Comparison of ENCODE assay signal across 9 cellular contexts in the genomic region with DNA sequence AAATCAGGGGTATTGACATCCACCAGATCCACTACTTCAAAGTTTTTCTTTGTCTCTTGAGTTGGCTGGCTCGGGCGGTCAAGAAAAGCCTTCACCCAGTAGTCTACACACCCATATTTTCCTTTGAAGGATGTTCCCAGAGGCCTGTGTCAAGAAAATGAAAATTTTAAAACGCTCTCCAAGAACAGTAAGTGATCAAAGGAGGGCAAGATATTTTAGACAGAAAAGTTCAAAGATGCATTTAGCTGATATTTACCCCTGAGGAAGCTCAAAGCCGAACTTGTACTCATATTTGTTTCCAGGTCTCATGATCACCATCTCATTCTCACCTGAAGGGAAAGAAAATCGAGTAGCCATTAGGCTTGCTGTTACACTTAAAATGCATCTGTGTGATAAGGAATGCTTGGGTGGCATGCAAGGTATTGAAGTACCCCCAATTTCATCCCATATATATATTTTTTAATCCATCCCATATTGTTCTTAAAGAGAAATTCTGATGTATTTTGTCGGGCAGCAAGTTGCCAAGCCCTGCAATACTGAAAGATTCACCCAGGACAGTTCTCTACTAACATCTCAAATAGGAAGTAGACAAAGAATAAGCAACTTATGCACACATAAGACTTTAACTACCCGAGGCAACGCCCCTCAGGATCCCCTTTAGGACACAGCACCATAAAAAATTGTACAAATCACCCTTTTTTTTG. TPM values are rescaled to one million over a fixed set of nuclear protein-coding genes. Genes with fewer than 3 reads are reported as not detected.
DNase-seq lines count a peak whose midpoint lies in the region; ATAC-seq, FAIRE-seq and TF ChIP-seq lines count a peak whose summit lies in the region.
"Had no signal": no experiment of that assay in that cellular context is flagged by ENCODE, and none has a peak within 500 bp of the region (broad histone marks: within the 10 kb centered on the region; RNA-seq: fewer than 3 reads in every experiment).

No MANE protein-coding gene starts in this region.

- no peaks in the 10 kb centered on the region for H3K9me3 ChIP-seq in HepG2 (ENCODE audit: low read length)
- no peaks in the 10 kb centered on the region for H3K9me3 ChIP-seq in tibial nerve

- peak overlapping the region; percentile 94 for H3K27ac ChIP-seq in HepG2 (ENCODE audit: extremely low read length, insufficient read depth, low read length)
- peak overlapping the region; percentile 94 to 99 (median 97) for H3K27ac ChIP-seq in tibial nerve

- WGBS in HepG2 (ENCODE audit: low lambda C conversion rate): 9% methylated on average over 8 of the region's 8 CpGs
- WGBS in tibial nerve, 2 donors: 1% methylated on average over 8 of the region's 8 CpGs

- no peak overlapping the region for H2AFZ ChIP-seq in HepG2 (ENCODE audit: low read length)

- BruUV-seq in HepG2 (replicated peaks; lab: Mats Ljungman, UMichigan): no TSS peak

- H3K27ac Mint-ChIP-seq in activated naive CD8-positive, alpha-beta T cell treated with anti-CD3 and anti-CD28 coated beads, Interleukin-2, amount 50 U/mL, for 24 hours: peak overlapping the region; percentile 91

- ATAC-seq in activated naive CD8-positive, alpha-beta T cell treated with anti-CD3 and anti-CD28 coated beads, Interleukin-2, amount 50 U/mL, for 24 hours: no peak
- ATAC-seq in HepG2 (no peak), omental fat pad (ENCODE audit: low FRiP score) (no peak), GM21529 (IDR thresholded peaks at IDR 0.05; ENCODE audit: unreplicated experiment) (no peak), HG03159 (IDR thresholded peaks at IDR 0.05; ENCODE audit: unreplicated experiment) (no peak)

- H3K27me3 ChIP-seq in HepG2 (ENCODE audit: control insufficient read depth in 1 of 2, insufficient read depth in 2 of 2, low read length in 2 of 2) (no peaks in the 10 kb centered on the region; a peak in 1 of 5 replicates), tibial nerve (no peaks in the 10 kb centered on the region)

- H3K4me3 ChIP-seq in HepG2 (replicated peaks in 1 of 3; ENCODE audit: insufficient read depth in 1 of 3, low read depth in 2 of 3, low read length in 3 of 3) (peak overlapping the region; percentile 68 to 98 (median 91)), tibial nerve (peak overlapping the region; percentile 67 to 97 (median 78))

- peak overlapping the region; percentile 85 for H3K4me3 Mint-ChIP-seq in activated naive CD8-positive, alpha-beta T cell treated with anti-CD3 and anti-CD28 coated beads, Interleukin-2, amount 50 U/mL, for 24 hours

- CTCF ChIA-PET in HepG2 (lab: Yijun Ruan, JAX; ENCODE audit: low intra/inter-chr PET ratio, low total read pairs): no interaction called here

- POLR2A ChIA-PET in HepG2 (lab: Yijun Ruan, JAX): no interaction called here

- peaks cover 43% of the 10 kb centered on the region for H3K36me3 Mint-ChIP-seq in activated naive CD8-positive, alpha-beta T cell treated with anti-CD3 and anti-CD28 coated beads, Interleukin-2, amount 50 U/mL, for 24 hours (ENCODE audit: low read depth)

- H3K9me3 Mint-ChIP-seq in activated naive CD8-positive, alpha-beta T cell treated with anti-CD3 and anti-CD28 coated beads, Interleukin-2, amount 50 U/mL, for 24 hours: no peaks in the 10 kb centered on the region

- TF ChIP-seq CTCF in HepG2 (CRISPR knock-in tag; IDR thresholded peaks at IDR 0.05) (no peak), tibial nerve (IDR thresholded peaks at IDR 0.05) (no peak), omental fat pad (IDR thresholded peaks at IDR 0.05) (no peak)

- in situ Hi-C loops in HepG2 (cut with HindIII; ENCODE audit: extremely low pct_ligation_motif_present, low pct_unique_long_range_greater_than_20kb): no loop called here

- H3K4me1 ChIP-seq in HepG2 (ENCODE audit: insufficient read depth, low read length): peaks cover 79% of the 10 kb centered on the region
- H3K4me1 ChIP-seq in tibial nerve: peaks cover 0 to 46% (median 21%) of the 10 kb centered on the region in 4 donors

- no peak for TF ChIP-seq RAD21 in HepG2 (CRISPR knock-in tag; IDR thresholded peaks at IDR 0.05)

- H3K9ac ChIP-seq in HepG2 (ENCODE audit: insufficient read depth, low read depth, low read length): peak overlapping the region; percentile 93

- H3K79me2 ChIP-seq in HepG2 (ENCODE audit: insufficient read depth, low read length): peaks cover 33% of the 10 kb centered on the region

- H3K27me3 Mint-ChIP-seq in activated naive CD8-positive, alpha-beta T cell treated with anti-CD3 and anti-CD28 coated beads, Interleukin-2, amount 50 U/mL, for 24 hours: no peaks in the 10 kb centered on the region

- peaks cover 74% of the 10 kb centered on the region for H3K4me1 Mint-ChIP-seq in activated naive CD8-positive, alpha-beta T cell treated with anti-CD3 and anti-CD28 coated beads, Interleukin-2, amount 50 U/mL, for 24 hours

- peak overlapping the region; percentile 97 for H3K4me2 ChIP-seq in HepG2 (ENCODE audit: low read depth, low read length)

- FAIRE-seq in HepG2 (lab: Jason Lieb, UNC): no peak
- FAIRE-seq: G401.6 had no signal

- no peak for TF ChIP-seq POLR2A in HepG2 (IDR thresholded peaks at IDR 0.05; ENCODE audit: insufficient read depth in 1 of 2, low read depth in 2 of 2, low read length in 2 of 2)
- no peak for TF ChIP-seq POLR2A in tibial nerve (IDR thresholded peaks at IDR 0.05)

- intact Hi-C loops in HepG2 (cut with micrococcal nuclease; ENCODE audit: unreplicated experiment): no loop called here

- peak; percentile 47 for DNase-seq in activated effector memory CD4-positive, alpha-beta T cell treated with anti-CD3 and anti-CD28 coated beads, Interleukin-2, amount 50 U/mL, for 16 hours
- DNase-seq in activated effector memory CD4-positive, alpha-beta T cell treated with Interleukin-2 at 50 U/mL for 16 hours: no peak
- no peak for DNase-seq in activated naive CD8-positive, alpha-beta T cell treated with anti-CD3 and anti-CD28 coated beads, Interleukin-2, amount 50 U/mL, for 24 hours
- DNase-seq in HepG2 (ENCODE audit: low spot score) (no peak), tibial nerve (ENCODE audit: low spot score in 2 of 2) (no peak), omental fat pad (ENCODE audit: low spot score) (no peak)

- TF ChIP-seq EP300 in HepG2 (IDR thresholded peaks at IDR 0.05; ENCODE audit: low read depth in 2 of 2, low read length in 2 of 2) (no peak), HepG2 (CRISPR knock-in tag; IDR thresholded peaks at IDR 0.05; ENCODE audit: borderline replicate concordance) (no peak), tibial nerve (IDR thresholded peaks at IDR 0.05) (peak in 1 of 2 donors; percentile 1)

- H3K36me3 ChIP-seq in HepG2 (replicated peaks in 1 of 2; ENCODE audit: control insufficient read depth in 1 of 2, insufficient read depth in 2 of 2, low read length in 2 of 2) (peaks cover 2 to 22% of the 10 kb centered on the region in 2 experiments; a peak in 3 of 5 replicates), tibial nerve (peaks cover 22 to 37% (median 32%) of the 10 kb centered on the region in 3 donors)

- peaks cover 50% of the 10 kb centered on the region for H4K20me1 ChIP-seq in HepG2 (ENCODE audit: insufficient read depth, low read length)

RNA-seq across cellular contexts. Expression of gene TXNIP, which starts 1.1 kb away (rescaled TPM):
- 24.4 and 25.4 TPM in 2 replicates for total RNA-seq in HepG2 (2016; rRNA removed; fragmentation: Illumina TruSeq; extraction: Trizol)
- 4.1 and 4.3 TPM in 2 replicates for total RNA-seq in HepG2 (2016; cell fraction: cytosol; rRNA removed; fragmentation: Illumina TruSeq; extraction: Trizol; ENCODE audit: low read depth)
- total RNA-seq in HepG2 (2016; cell fraction: insoluble cytoplasmic fraction; rRNA removed; fragmentation: Illumina TruSeq; extraction: Trizol): 23.8 and 24.4 TPM in 2 replicates
- 11.5 and 11.6 TPM in 2 replicates for total RNA-seq in HepG2 (2016; cell fraction: membrane; rRNA removed; fragmentation: Illumina TruSeq; extraction: Trizol)
- 34.7 and 39.5 TPM in 2 replicates for total RNA-seq in HepG2 (2016; cell fraction: nucleus; rRNA removed; fragmentation: Illumina TruSeq; extraction: Trizol)
- 237 and 283 TPM in 2 replicates for polyA plus RNA-seq in HepG2 (2011; rRNA removed)
- 133 and 240 TPM in 2 replicates for polyA plus RNA-seq in HepG2 (2011; cell fraction: cytosol; rRNA removed)
- 150 and 152 TPM in 2 replicates for polyA plus RNA-seq in HepG2 (2011; cell fraction: nucleus; rRNA removed)
- polyA plus RNA-seq in HepG2 (2012): 191 and 204 TPM in 2 replicates
- polyA plus RNA-seq in HepG2 (2016; cell fraction: cytosol; fragmentation: Illumina TruSeq; extraction: Trizol; ENCODE audit: low read depth): 1.0 and 1.3 TPM in 2 replicates
- 19.6 and 21.5 TPM in 2 replicates for polyA plus RNA-seq in HepG2 (2016; cell fraction: insoluble cytoplasmic fraction; fragmentation: Illumina TruSeq; extraction: Trizol; ENCODE audit: low read depth)
- polyA plus RNA-seq in HepG2 (2016; cell fraction: membrane; fragmentation: Illumina TruSeq; extraction: Trizol; ENCODE audit: low read depth): 3.9 and 4.1 TPM in 2 replicates
- 35.2 and 39.0 TPM in 2 replicates for polyA plus RNA-seq in HepG2 (2016; cell fraction: nucleus; fragmentation: Illumina TruSeq; extraction: Trizol; ENCODE audit: insufficient read depth, low read depth)
- polyA minus RNA-seq in HepG2 (2011; rRNA and poly(A)+ RNA removed; ENCODE audit: low replicate concordance): 132 and 425 TPM in 2 replicates
- 117 and 168 TPM in 2 replicates for polyA minus RNA-seq in HepG2 (2011; cell fraction: cytosol; rRNA and poly(A)+ RNA removed)
- 259 and 346 TPM in 2 replicates for polyA minus RNA-seq in HepG2 (2011; cell fraction: nucleus; rRNA and poly(A)+ RNA removed)
- 1,000 to 10,000 TPM; 1,863 to 2,525 (median 2,185) TPM for total RNA-seq in tibial nerve
- 1,000 to 10,000 TPM; 1,118 to 3,262 (median 1,971) TPM for total RNA-seq in omental fat pad

RNA-seq across cellular contexts. Expression of gene HJV, which starts 26.2 kb away (rescaled TPM):
- 0.15 and 0.18 TPM in 2 replicates for total RNA-seq in HepG2 (2016; rRNA removed; fragmentation: Illumina TruSeq; extraction: Trizol)
- total RNA-seq in HepG2 (2016; cell fraction: cytosol; rRNA removed; fragmentation: Illumina TruSeq; extraction: Trizol; ENCODE audit: low read depth): 0.35 TPM in 1 of 2 replicates, not detected in the other
- total RNA-seq in HepG2 (2016; cell fraction: insoluble cytoplasmic fraction; rRNA removed; fragmentation: Illumina TruSeq; extraction: Trizol): 0.30 TPM in 1 of 2 replicates, not detected in the other
- total RNA-seq in HepG2 (2016; cell fraction: membrane; rRNA removed; fragmentation: Illumina TruSeq; extraction: Trizol): 0.22 and 0.28 TPM in 2 replicates
- total RNA-seq in HepG2 (2016; cell fraction: nucleus; rRNA removed; fragmentation: Illumina TruSeq; extraction: Trizol): not detected in 2 replicates
- 0.03 TPM in 1 of 2 replicates, not detected in the other for polyA plus RNA-seq in HepG2 (2011; rRNA removed)
- polyA plus RNA-seq in HepG2 (2011; cell fraction: cytosol; rRNA removed): 0.03 and 0.05 TPM in 2 replicates
- polyA plus RNA-seq in HepG2 (2011; cell fraction: nucleus; rRNA removed): not detected in 2 replicates
- polyA plus RNA-seq in HepG2 (2012): not detected in 2 replicates
- polyA plus RNA-seq in HepG2 (2016; cell fraction: cytosol; fragmentation: Illumina TruSeq; extraction: Trizol; ENCODE audit: low read depth): 0.08 and 0.12 TPM in 2 replicates
- polyA plus RNA-seq in HepG2 (2016; cell fraction: insoluble cytoplasmic fraction; fragmentation: Illumina TruSeq; extraction: Trizol; ENCODE audit: low read depth): not detected in 2 replicates
- polyA plus RNA-seq in HepG2 (2016; cell fraction: membrane; fragmentation: Illumina TruSeq; extraction: Trizol; ENCODE audit: low read depth): not detected in 2 replicates
- polyA plus RNA-seq in HepG2 (2016; cell fraction: nucleus; fragmentation: Illumina TruSeq; extraction: Trizol; ENCODE audit: insufficient read depth, low read depth): not detected in 2 replicates
- not detected in 2 replicates for polyA minus RNA-seq in HepG2 (2011; rRNA and poly(A)+ RNA removed; ENCODE audit: low replicate concordance)
- polyA minus RNA-seq in HepG2 (2011; cell fraction: cytosol; rRNA and poly(A)+ RNA removed): not detected in 2 replicates
- not detected in 2 replicates for polyA minus RNA-seq in HepG2 (2011; cell fraction: nucleus; rRNA and poly(A)+ RNA removed)
- total RNA-seq in tibial nerve: not detected
- not detected for total RNA-seq in omental fat pad

RNA-seq across cellular contexts. Expression of gene POLR3GL, which starts 30.8 kb away (rescaled TPM):
- total RNA-seq in HepG2 (2016; rRNA removed; fragmentation: Illumina TruSeq; extraction: Trizol) (12.4 and 15.3 TPM in 2 replicates), tibial nerve (10 to 100 TPM; 20.1 to 33.1 (median 28.9) TPM), omental fat pad (10 to 100 TPM; 19.0 to 31.4 (median 24.0) TPM)
- 7.1 and 7.5 TPM in 2 replicates for total RNA-seq in HepG2 (2016; cell fraction: cytosol; rRNA removed; fragmentation: Illumina TruSeq; extraction: Trizol; ENCODE audit: low read depth)
- 12.8 and 14.4 TPM in 2 replicates for total RNA-seq in HepG2 (2016; cell fraction: insoluble cytoplasmic fraction; rRNA removed; fragmentation: Illumina TruSeq; extraction: Trizol)
- 15.4 and 17.0 TPM in 2 replicates for total RNA-seq in HepG2 (2016; cell fraction: membrane; rRNA removed; fragmentation: Illumina TruSeq; extraction: Trizol)
- 5.4 and 6.2 TPM in 2 replicates for total RNA-seq in HepG2 (2016; cell fraction: nucleus; rRNA removed; fragmentation: Illumina TruSeq; extraction: Trizol)
- 10.8 and 11.5 TPM in 2 replicates for polyA plus RNA-seq in HepG2 (2011; rRNA removed)
- 7.4 and 7.9 TPM in 2 replicates for polyA plus RNA-seq in HepG2 (2011; cell fraction: cytosol; rRNA removed)
- 5.1 and 6.2 TPM in 2 replicates for polyA plus RNA-seq in HepG2 (2011; cell fraction: nucleus; rRNA removed)
- polyA plus RNA-seq in HepG2 (2012): 14.4 and 20.2 TPM in 2 replicates
- 10.0 and 10.7 TPM in 2 replicates for polyA plus RNA-seq in HepG2 (2016; cell fraction: cytosol; fragmentation: Illumina TruSeq; extraction: Trizol; ENCODE audit: low read depth)
- polyA plus RNA-seq in HepG2 (2016; cell fraction: insoluble cytoplasmic fraction; fragmentation: Illumina TruSeq; extraction: Trizol; ENCODE audit: low read depth): 21.5 and 23.2 TPM in 2 replicates
- 20.0 and 21.6 TPM in 2 replicates for polyA plus RNA-seq in HepG2 (2016; cell fraction: membrane; fragmentation: Illumina TruSeq; extraction: Trizol; ENCODE audit: low read depth)
- polyA plus RNA-seq in HepG2 (2016; cell fraction: nucleus; fragmentation: Illumina TruSeq; extraction: Trizol; ENCODE audit: insufficient read depth, low read depth): 11.4 and 13.9 TPM in 2 replicates
- 2.5 and 3.4 TPM in 2 replicates for polyA minus RNA-seq in HepG2 (2011; rRNA and poly(A)+ RNA removed; ENCODE audit: low replicate concordance)
- polyA minus RNA-seq in HepG2 (2011; cell fraction: cytosol; rRNA and poly(A)+ RNA removed): 2.5 and 4.6 TPM in 2 replicates
- polyA minus RNA-seq in HepG2 (2011; cell fraction: nucleus; rRNA and poly(A)+ RNA removed): 5.0 and 6.6 TPM in 2 replicates

RNA-seq across cellular contexts. Expression of gene ANKRD34A, which starts 30.9 kb away (rescaled TPM):
- total RNA-seq in HepG2 (2016; rRNA removed; fragmentation: Illumina TruSeq; extraction: Trizol) (0.07 and 0.14 TPM in 2 replicates), tibial nerve (1 to 10 TPM in 2 of 4 donors, under 1 TPM in 2; 0.39 to 2.4 (median 1.3) TPM), omental fat pad (1 to 10 TPM in 1 of 4 donors, under 1 TPM in 3; 0.32 to 1.7 (median 0.58) TPM)
- total RNA-seq in HepG2 (2016; cell fraction: cytosol; rRNA removed; fragmentation: Illumina TruSeq; extraction: Trizol; ENCODE audit: low read depth): not detected in 2 replicates
- 0.04 TPM in 1 of 2 replicates, not detected in the other for total RNA-seq in HepG2 (2016; cell fraction: insoluble cytoplasmic fraction; rRNA removed; fragmentation: Illumina TruSeq; extraction: Trizol)
- 0.03 and 0.07 TPM in 2 replicates for total RNA-seq in HepG2 (2016; cell fraction: membrane; rRNA removed; fragmentation: Illumina TruSeq; extraction: Trizol)
- total RNA-seq in HepG2 (2016; cell fraction: nucleus; rRNA removed; fragmentation: Illumina TruSeq; extraction: Trizol): 0.13 and 0.19 TPM in 2 replicates
- 0.05 and 0.07 TPM in 2 replicates for polyA plus RNA-seq in HepG2 (2011; rRNA removed)
- 0.04 and 0.05 TPM in 2 replicates for polyA plus RNA-seq in HepG2 (2011; cell fraction: cytosol; rRNA removed)
- polyA plus RNA-seq in HepG2 (2011; cell fraction: nucleus; rRNA removed): 0.47 and 0.53 TPM in 2 replicates
- polyA plus RNA-seq in HepG2 (2012): 0.11 and 0.19 TPM in 2 replicates
- not detected in 2 replicates for polyA plus RNA-seq in HepG2 (2016; cell fraction: cytosol; fragmentation: Illumina TruSeq; extraction: Trizol; ENCODE audit: low read depth)
- polyA plus RNA-seq in HepG2 (2016; cell fraction: insoluble cytoplasmic fraction; fragmentation: Illumina TruSeq; extraction: Trizol; ENCODE audit: low read depth): 0.08 TPM in 1 of 2 replicates, not detected in the other
- 0.05 TPM in 1 of 2 replicates, not detected in the other for polyA plus RNA-seq in HepG2 (2016; cell fraction: membrane; fragmentation: Illumina TruSeq; extraction: Trizol; ENCODE audit: low read depth)
- polyA plus RNA-seq in HepG2 (2016; cell fraction: nucleus; fragmentation: Illumina TruSeq; extraction: Trizol; ENCODE audit: insufficient read depth, low read depth): 0.12 and 0.16 TPM in 2 replicates
- 0.08 and 1.4 TPM in 2 replicates for polyA minus RNA-seq in HepG2 (2011; rRNA and poly(A)+ RNA removed; ENCODE audit: low replicate concordance)
- polyA minus RNA-seq in HepG2 (2011; cell fraction: cytosol; rRNA and poly(A)+ RNA removed): not detected in 2 replicates
- 0.25 and 0.39 TPM in 2 replicates for polyA minus RNA-seq in HepG2 (2011; cell fraction: nucleus; rRNA and poly(A)+ RNA removed)

RNA-seq across cellular contexts. Expression of gene LIX1L, which starts 37.5 kb away (rescaled TPM):
- total RNA-seq in HepG2 (2016; rRNA removed; fragmentation: Illumina TruSeq; extraction: Trizol): 8.1 and 10.9 TPM in 2 replicates
- total RNA-seq in HepG2 (2016; cell fraction: cytosol; rRNA removed; fragmentation: Illumina TruSeq; extraction: Trizol; ENCODE audit: low read depth): 1.6 TPM in 2 replicates
- 8.3 and 9.6 TPM in 2 replicates for total RNA-seq in HepG2 (2016; cell fraction: insoluble cytoplasmic fraction; rRNA removed; fragmentation: Illumina TruSeq; extraction: Trizol)
- total RNA-seq in HepG2 (2016; cell fraction: membrane; rRNA removed; fragmentation: Illumina TruSeq; extraction: Trizol): 6.8 and 7.1 TPM in 2 replicates
- 5.0 and 5.9 TPM in 2 replicates for total RNA-seq in HepG2 (2016; cell fraction: nucleus; rRNA removed; fragmentation: Illumina TruSeq; extraction: Trizol)
- polyA plus RNA-seq in HepG2 (2011; rRNA removed): 19.4 and 24.9 TPM in 2 replicates
- polyA plus RNA-seq in HepG2 (2011; cell fraction: cytosol; rRNA removed): 19.3 and 22.0 TPM in 2 replicates
- 5.2 and 7.4 TPM in 2 replicates for polyA plus RNA-seq in HepG2 (2011; cell fraction: nucleus; rRNA removed)
- 4.8 and 5.8 TPM in 2 replicates for polyA plus RNA-seq in HepG2 (2012)
- 1.3 and 1.7 TPM in 2 replicates for polyA plus RNA-seq in HepG2 (2016; cell fraction: cytosol; fragmentation: Illumina TruSeq; extraction: Trizol; ENCODE audit: low read depth)
- 12.8 and 15.5 TPM in 2 replicates for polyA plus RNA-seq in HepG2 (2016; cell fraction: insoluble cytoplasmic fraction; fragmentation: Illumina TruSeq; extraction: Trizol; ENCODE audit: low read depth)
- 5.7 and 5.8 TPM in 2 replicates for polyA plus RNA-seq in HepG2 (2016; cell fraction: membrane; fragmentation: Illumina TruSeq; extraction: Trizol; ENCODE audit: low read depth)
- polyA plus RNA-seq in HepG2 (2016; cell fraction: nucleus; fragmentation: Illumina TruSeq; extraction: Trizol; ENCODE audit: insufficient read depth, low read depth): 9.8 and 10.9 TPM in 2 replicates
- 15.4 and 31.6 TPM in 2 replicates for polyA minus RNA-seq in HepG2 (2011; rRNA and poly(A)+ RNA removed; ENCODE audit: low replicate concordance)
- 12.6 and 13.9 TPM in 2 replicates for polyA minus RNA-seq in HepG2 (2011; cell fraction: cytosol; rRNA and poly(A)+ RNA removed)
- polyA minus RNA-seq in HepG2 (2011; cell fraction: nucleus; rRNA and poly(A)+ RNA removed): 5.9 and 7.2 TPM in 2 replicates
- 10 to 100 TPM; 30.8 to 57.1 (median 41.5) TPM for total RNA-seq in tibial nerve
- total RNA-seq in omental fat pad: 10 to 100 TPM; 15.4 to 34.0 (median 28.3) TPM

Comparison
In these comparisons a context has a peak if more than half of its experiments do, and no peak if none do; other contexts are left out.
1. RNA of gene TXNIP, which starts 1.1 kb away (total RNA-seq): 1,118 to 3,262 TPM in omental fat pad and 1,863 to 2,525 TPM in tibial nerve; 4.1 to 39.5 TPM in HepG2; every median in the first group is over 10 times any median in the second.